ENCODE assay signal across 28 cellular contexts in the genomic region with DNA sequence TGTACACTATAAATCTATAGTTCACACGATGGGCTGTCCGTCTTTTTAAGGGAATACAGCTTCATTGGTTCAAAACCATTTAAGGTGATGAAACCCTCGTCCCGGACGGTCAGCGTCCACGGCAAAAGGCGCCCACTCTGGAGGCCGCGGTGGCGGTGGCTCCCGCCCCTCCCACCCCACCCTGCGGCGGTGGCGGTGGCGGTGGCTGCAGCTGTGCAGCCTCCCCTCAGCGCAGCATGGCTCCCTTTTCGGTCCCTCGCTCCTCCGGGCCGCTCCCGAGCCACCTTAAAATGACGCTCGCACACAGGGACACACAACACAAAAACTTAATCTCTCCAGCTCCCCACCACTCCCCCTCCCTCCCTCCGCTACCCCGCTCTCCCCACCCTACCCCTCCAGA.
"Had no signal": no experiment of that assay in that cellular context is flagged by ENCODE, and none has a peak within 500 bp of the region (broad histone marks: within the 10 kb centered on the region; RNA-seq: fewer than 3 reads in every experiment).

No MANE protein-coding gene starts in this region.

- H3K27me3 ChIP-seq: neural progenitor cell, ovary, right atrium auricular region, right lobe of liver, sigmoid colon, stomach, thyroid gland, tibial nerve, upper lobe of left lung, vagina had no signal

- H3K4me1 ChIP-seq: neural progenitor cell, parathyroid adenoma, prostate gland, upper lobe of left lung had no signal

- H3K4me3 Mint-ChIP-seq: naive thymus-derived CD4-positive, alpha-beta T cell; natural killer cell; nephron; neural progenitor cell; stimulated activated effector memory CD8-positive, alpha-beta T cell treated with anti-CD3 and anti-CD28 coated beads, Interleukin-12 subunit alpha, Interleukin-12 subunit beta, amount 100 ng/mL, for 72 hours; stimulated activated naive B cell treated with anti-CD40 and anti-IgM and Interleukin-4, amounts not matched to agents 10 μg/mL and 1 μg/mL and 100 μg/mL, for 72 hours had no signal

- H3K4me3 ChIP-seq: neural progenitor cell, ovary, prostate gland, right atrium auricular region, right lobe of liver, sigmoid colon, stomach, thoracic aorta, thyroid gland, tibial nerve, upper lobe of left lung, vagina had no signal

- DNase-seq: naive thymus-derived CD4-positive, alpha-beta T cell; natural killer cell; occipital lobe; ovary; retina; right lobe of liver; sigmoid colon; small intestine; stimulated activated CD4-positive, alpha-beta T cell treated with anti-CD3 and anti-CD28 coated beads, Interleukin-15, amount 100 ng/mL, for 24 hours; stimulated activated CD4-positive, alpha-beta T cell treated with anti-CD3 and anti-CD28 coated beads, Interleukin-2, amount 100 ng/mL, for 24 hours; stimulated activated CD4-positive, alpha-beta T cell treated with anti-CD3 and anti-CD28 coated beads, Interleukin-2, amount 100 ng/mL, for 48 hours; stimulated activated CD4-positive, alpha-beta T cell treated with anti-CD3 and anti-CD28 coated beads, Interleukin-4, amount 100 ng/mL, for 24 hours; stimulated activated naive B cell treated with anti-CD40 and anti-IgM and Interleukin-4, amounts not matched to agents 10 μg/mL and 1 μg/mL and 100 μg/mL, for 72 hours; stimulated activated naive CD4-positive, alpha-beta T cell treated with Interleukin-2 at 50 U/mL for 16 hours; stomach; thyroid gland; trophoblast cell had no signal

- H3K9ac ChIP-seq: neural progenitor cell, parathyroid adenoma had no signal

- H3K9me3 Mint-ChIP-seq: natural killer cell; nephron; stimulated activated effector memory CD8-positive, alpha-beta T cell treated with anti-CD3 and anti-CD28 coated beads, Interleukin-12 subunit alpha, Interleukin-12 subunit beta, amount 100 ng/mL, for 72 hours; stimulated activated naive B cell treated with anti-CD40 and anti-IgM and Interleukin-4, amounts not matched to agents 10 μg/mL and 1 μg/mL and 100 μg/mL, for 72 hours had no signal

- H3K27ac ChIP-seq: neural progenitor cell, ovary, parathyroid adenoma, prostate gland, right atrium auricular region, right lobe of liver, sigmoid colon, stomach, thoracic aorta, thyroid gland, tibial nerve, upper lobe of left lung, vagina had no signal

- H3K36me3 Mint-ChIP-seq: naive thymus-derived CD4-positive, alpha-beta T cell; natural killer cell; stimulated activated effector memory CD8-positive, alpha-beta T cell treated with anti-CD3 and anti-CD28 coated beads, Interleukin-12 subunit alpha, Interleukin-12 subunit beta, amount 100 ng/mL, for 72 hours; stimulated activated naive B cell treated with anti-CD40 and anti-IgM and Interleukin-4, amounts not matched to agents 10 μg/mL and 1 μg/mL and 100 μg/mL, for 72 hours had no signal

- H3K4me1 Mint-ChIP-seq: naive thymus-derived CD4-positive, alpha-beta T cell; natural killer cell; stimulated activated effector memory CD8-positive, alpha-beta T cell treated with anti-CD3 and anti-CD28 coated beads, Interleukin-12 subunit alpha, Interleukin-12 subunit beta, amount 100 ng/mL, for 72 hours had no signal

- FAIRE-seq: small intestine, urothelium cell line had no signal

- ATAC-seq: naive thymus-derived CD4-positive, alpha-beta T cell; natural killer cell; right lobe of liver; stimulated activated effector memory CD8-positive, alpha-beta T cell treated with anti-CD3 and anti-CD28 coated beads, Interleukin-12 subunit alpha, Interleukin-12 subunit beta, amount 100 ng/mL, for 72 hours; stimulated activated naive B cell treated with anti-CD40 and anti-IgM and Interleukin-4, amounts not matched to agents 10 μg/mL and 1 μg/mL and 100 μg/mL, for 72 hours had no signal

- H3K27ac Mint-ChIP-seq: naive thymus-derived CD4-positive, alpha-beta T cell; natural killer cell; nephron; neural progenitor cell; stimulated activated effector memory CD8-positive, alpha-beta T cell treated with anti-CD3 and anti-CD28 coated beads, Interleukin-12 subunit alpha, Interleukin-12 subunit beta, amount 100 ng/mL, for 72 hours; stimulated activated naive B cell treated with anti-CD40 and anti-IgM and Interleukin-4, amounts not matched to agents 10 μg/mL and 1 μg/mL and 100 μg/mL, for 72 hours had no signal

- H3K9me3 ChIP-seq: ovary, prostate gland, right atrium auricular region, right lobe of liver, sigmoid colon, stomach, thoracic aorta, thyroid gland, tibial nerve, upper lobe of left lung, vagina had no signal

- H3K36me3 ChIP-seq: neural progenitor cell, ovary, prostate gland, right lobe of liver, thyroid gland had no signal
